1 cellular context compared by ENCODE assay signal in the genomic region with DNA sequence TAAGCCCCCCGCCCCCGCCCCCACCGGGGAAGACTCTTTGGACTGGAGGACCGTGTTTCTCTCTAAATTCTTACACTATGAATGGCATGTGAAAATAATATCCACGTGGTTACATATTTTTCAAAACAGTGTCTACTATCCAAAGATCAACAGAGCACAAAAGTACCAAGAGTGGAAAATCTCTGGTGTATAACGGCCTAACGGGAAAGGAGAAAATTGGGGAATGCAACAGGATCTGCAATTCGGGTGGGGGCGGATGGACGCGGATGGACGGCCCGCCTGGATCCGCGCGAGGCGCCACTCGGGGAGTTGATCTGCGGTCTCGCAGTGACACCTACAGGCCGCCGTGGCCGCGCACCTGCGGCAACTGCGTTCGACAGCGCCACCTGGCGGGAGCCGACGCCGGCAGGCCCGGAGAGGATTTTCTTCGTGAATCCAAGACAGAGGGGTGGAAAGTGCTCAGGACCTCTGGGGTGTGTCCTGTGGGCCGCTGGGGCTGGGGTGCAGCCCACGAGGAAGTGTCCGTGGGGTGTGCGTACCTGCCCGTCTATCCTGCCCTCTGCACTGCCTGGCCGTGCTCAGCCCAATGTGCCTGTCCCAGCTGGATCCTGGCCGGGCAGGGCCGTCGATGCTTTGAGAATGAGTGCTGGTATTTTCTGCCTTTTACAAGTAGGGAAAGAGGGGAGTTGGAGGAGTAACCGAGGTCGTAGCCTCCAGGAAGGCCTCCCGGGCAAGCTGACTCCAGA.
TF ChIP-seq lines count a peak whose summit lies in the region.

No MANE protein-coding gene starts in this region.

TF ChIP-seq in SK-N-SH, 30 proteins besides CTCF, POLR2A, EP300 and RAD21 (continued from another document):
- no peak for TF ChIP-seq TEAD4 (IDR thresholded peaks at IDR 0.05; ENCODE audit: borderline replicate concordance, insufficient read depth)
- peak; percentile 99 for TF ChIP-seq SMC3 (IDR thresholded peaks at IDR 0.05; ENCODE audit: low read depth, low read length)
- TF ChIP-seq SIN3A (IDR thresholded peaks at IDR 0.05; ENCODE audit: borderline replicate concordance, low read depth, low read length), result no peak
- no peak for TF ChIP-seq NRF1 (IDR thresholded peaks at IDR 0.05; ENCODE audit: low read depth, low read length)
- TF ChIP-seq, protein P1, sequence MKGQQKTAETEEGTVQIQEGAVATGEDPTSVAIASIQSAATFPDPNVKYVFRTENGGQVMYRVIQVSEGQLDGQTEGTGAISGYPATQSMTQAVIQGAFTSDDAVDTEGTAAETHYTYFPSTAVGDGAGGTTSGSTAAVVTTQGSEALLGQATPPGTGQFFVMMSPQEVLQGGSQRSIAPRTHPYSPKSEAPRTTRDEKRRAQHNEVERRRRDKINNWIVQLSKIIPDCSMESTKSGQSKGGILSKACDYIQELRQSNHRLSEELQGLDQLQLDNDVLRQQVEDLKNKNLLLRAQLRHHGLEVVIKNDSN (IDR thresholded peaks at IDR 0.05; ENCODE audit: borderline replicate concordance, low read depth), result no peak
- no peak for TF ChIP-seq RFX5 (IDR thresholded peaks at IDR 0.05; ENCODE audit: low read length)
- TF ChIP-seq FOXM1 (IDR thresholded peaks at IDR 0.05; ENCODE audit: low read depth), result no peak
- no peak for TF ChIP-seq MEF2A (IDR thresholded peaks at IDR 0.05; ENCODE audit: borderline replicate concordance, low read depth)
- TF ChIP-seq TCF12 (IDR thresholded peaks at IDR 0.05), result 0 out of 2 replicates have a peak, but pooled peaks have one; percentile 10
- no peak; the same call in 1 of the 2 replicates for TF ChIP-seq GABPA (IDR thresholded peaks at IDR 0.05; ENCODE audit: low read depth)
- peak; percentile 53; the same call in 1 of the 2 replicates for TF ChIP-seq MXI1 (IDR thresholded peaks at IDR 0.05; ENCODE audit: low read depth, low read length)
- TF ChIP-seq, protein P2, sequence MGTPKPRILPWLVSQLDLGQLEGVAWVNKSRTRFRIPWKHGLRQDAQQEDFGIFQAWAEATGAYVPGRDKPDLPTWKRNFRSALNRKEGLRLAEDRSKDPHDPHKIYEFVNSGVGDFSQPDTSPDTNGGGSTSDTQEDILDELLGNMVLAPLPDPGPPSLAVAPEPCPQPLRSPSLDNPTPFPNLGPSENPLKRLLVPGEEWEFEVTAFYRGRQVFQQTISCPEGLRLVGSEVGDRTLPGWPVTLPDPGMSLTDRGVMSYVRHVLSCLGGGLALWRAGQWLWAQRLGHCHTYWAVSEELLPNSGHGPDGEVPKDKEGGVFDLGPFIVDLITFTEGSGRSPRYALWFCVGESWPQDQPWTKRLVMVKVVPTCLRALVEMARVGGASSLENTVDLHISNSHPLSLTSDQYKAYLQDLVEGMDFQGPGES (IDR thresholded peaks at IDR 0.05; ENCODE audit: low read depth, low read length), result no peak
